Comparison of ENCODE assay signal across 8 cellular contexts in the genomic region with DNA sequence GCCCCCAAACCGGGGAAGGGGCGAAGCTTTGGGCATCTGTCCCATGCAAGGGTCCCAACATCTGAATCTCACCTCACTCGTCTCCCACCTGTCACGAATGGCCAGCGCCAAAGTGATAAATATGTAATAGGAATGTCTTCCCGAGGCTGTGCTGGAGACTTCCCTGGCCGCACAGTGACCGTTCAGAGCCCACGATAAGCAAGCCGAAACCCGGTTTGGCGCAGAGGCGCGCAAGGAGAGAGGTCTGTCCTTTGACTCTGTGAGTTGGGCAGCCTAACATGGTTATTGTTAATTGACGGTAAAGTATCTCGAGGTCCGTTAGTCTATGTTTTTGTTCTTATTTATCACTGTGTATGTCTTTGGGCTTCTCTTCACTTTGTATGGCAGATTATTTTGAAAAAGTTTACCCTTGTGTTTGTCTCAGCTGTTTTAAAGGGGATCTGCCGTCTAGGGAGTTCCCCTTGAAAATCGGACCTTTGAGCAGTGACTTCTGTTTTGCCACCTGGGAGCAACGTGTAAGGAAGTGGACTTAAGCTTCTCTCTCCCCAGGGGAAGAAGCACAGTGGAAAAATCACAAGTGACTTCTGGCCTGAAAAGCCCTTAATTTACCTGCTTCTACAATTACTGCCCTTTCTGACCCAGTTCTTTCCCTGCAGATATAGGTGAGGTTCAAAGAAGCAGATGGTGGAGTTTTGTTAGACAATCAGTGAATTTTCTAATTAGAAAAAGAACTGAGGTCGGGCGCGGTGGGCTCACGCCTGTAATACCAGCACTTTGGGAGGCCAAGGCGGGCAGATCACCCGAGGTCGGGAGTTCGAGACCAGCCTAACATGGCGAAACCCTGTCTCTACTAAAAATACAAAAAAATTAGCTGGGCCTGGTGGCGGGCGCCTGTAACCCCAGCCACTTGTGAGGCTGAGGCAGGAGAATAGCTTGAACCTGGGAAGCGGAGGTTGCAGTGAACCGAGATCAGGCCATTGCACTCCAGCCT. TPM values are rescaled to one million over a fixed set of nuclear protein-coding genes. Genes with fewer than 3 reads are reported as not detected.
DNase-seq lines count a peak whose midpoint lies in the region; ATAC-seq and TF ChIP-seq lines count a peak whose summit lies in the region.

No MANE protein-coding gene starts in this region.

- H3K27ac Mint-ChIP-seq in activated T-cell treated with anti-CD3 and anti-CD28 coated beads, Interleukin-2, amount 50 U/mL, for 72 hours, result peak overlapping the region; percentile 92
- H3K27ac Mint-ChIP-seq in naive thymus-derived CD4-positive, alpha-beta T cell, result peak overlapping the region; percentile 88 to 98 (median 98)

- H3K27me3 ChIP-seq in RWPE2 (ENCODE audit: insufficient read depth, poor library complexity, severe bottlenecking), result no peaks in the 10 kb centered on the region
- no peaks in the 10 kb centered on the region for H3K27me3 ChIP-seq in naive thymus-derived CD4-positive, alpha-beta T cell (ENCODE audit: control insufficient read depth in 2 of 2, insufficient read depth in 2 of 2, low read length in 2 of 2)

- DNase-seq in activated T-cell treated with anti-CD3 and anti-CD28 coated beads, Interleukin-2, amount 50 U/mL, for 72 hours, result no peak
- DNase-seq in activated T-cell treated with anti-CD3 and anti-CD28 coated beads for 4 hours, result no peak
- DNase-seq in RWPE2 (ENCODE audit: low spot score), result no peak
- no peak for DNase-seq in epithelial cell of prostate (ENCODE audit: low read depth, low spot score)
- DNase-seq in naive thymus-derived CD4-positive, alpha-beta T cell, result no peak
- DNase-seq in effector CD8-positive, alpha-beta T cell (lab: John Stamatoyannopoulos, UW), result no peak
- DNase-seq in mucosa of gallbladder (ENCODE audit: low spot score), result no peak

- CTCF ChIA-PET in naive thymus-derived CD4-positive, alpha-beta T cell (lab: Charles Lee), result interaction anchor here (0.5 to 2.0 kb wide), 7 partner anchors 11 to 471 kb away, joined by 3 to 6 read pairs (median 4); a partner anchor contains a TSS

- ATAC-seq in activated T-cell treated with anti-CD3 and anti-CD28 coated beads, Interleukin-2, amount 50 U/mL, for 72 hours (replicated peaks in 1 of 2), result peak in 1 of 2 donors; percentile 1
- ATAC-seq in HG02885 (IDR thresholded peaks at IDR 0.05; ENCODE audit: poor library complexity, unreplicated experiment) (peak; percentile 19), RWPE2 (ENCODE audit: low read depth) (peak; percentile 40)
- ATAC-seq in naive thymus-derived CD4-positive, alpha-beta T cell, result no peak

- peaks cover 0 to 2% of the 10 kb centered on the region in 2 donors for H3K9me3 Mint-ChIP-seq in activated T-cell treated with anti-CD3 and anti-CD28 coated beads, Interleukin-2, amount 50 U/mL, for 72 hours
- peaks cover 0 to 1% (median 0%) of the 10 kb centered on the region in 11 donors for H3K9me3 Mint-ChIP-seq in naive thymus-derived CD4-positive, alpha-beta T cell

- peaks cover 38% of the 10 kb centered on the region for H3K36me3 ChIP-seq in RWPE2 (ENCODE audit: low read depth)
- H3K36me3 ChIP-seq in naive thymus-derived CD4-positive, alpha-beta T cell (ENCODE audit: control insufficient read depth in 2 of 3, insufficient read depth in 3 of 3, low read length in 3 of 3), result peaks cover 0 to 26% (median 5%) of the 10 kb centered on the region in 3 experiments

- H3K36me3 Mint-ChIP-seq in activated T-cell treated with anti-CD3 and anti-CD28 coated beads, Interleukin-2, amount 50 U/mL, for 72 hours (ENCODE audit: insufficient read depth in 2 of 2), result peaks cover 11 to 32% of the 10 kb centered on the region in 2 donors
- H3K36me3 Mint-ChIP-seq in naive thymus-derived CD4-positive, alpha-beta T cell, result peaks cover 9 to 41% (median 11%) of the 10 kb centered on the region in 5 donors

- H3K4me3 ChIP-seq in RWPE2 (ENCODE audit: severe bottlenecking), result peak overlapping the region; percentile 92
- H3K4me3 ChIP-seq in naive thymus-derived CD4-positive, alpha-beta T cell (ENCODE audit: low read length), result peak overlapping the region; percentile 74

- POLR2A ChIA-PET in naive thymus-derived CD4-positive, alpha-beta T cell (lab: Charles Lee), result interaction anchor here (0.7 to 3.9 kb wide), 27 partner anchors 9 to 894 kb away, joined by 3 to 79 read pairs (median 5); a partner anchor contains a TSS

- H3K4me3 Mint-ChIP-seq in activated T-cell treated with anti-CD3 and anti-CD28 coated beads, Interleukin-2, amount 50 U/mL, for 72 hours, result peak overlapping the region; percentile 95 to 97
- peak overlapping the region; percentile 88 to 97 (median 93) for H3K4me3 Mint-ChIP-seq in naive thymus-derived CD4-positive, alpha-beta T cell

- no peak for TF ChIP-seq CTCF in RWPE2 (IDR thresholded peaks at IDR 0.05; ENCODE audit: poor library complexity, severe bottlenecking)

- H3K4me1 ChIP-seq in RWPE2 (ENCODE audit: insufficient read depth, poor library complexity, severe bottlenecking), result peaks cover 9% of the 10 kb centered on the region
- H3K4me1 ChIP-seq in naive thymus-derived CD4-positive, alpha-beta T cell (ENCODE audit: control insufficient read depth in 2 of 2, insufficient read depth in 2 of 2, low read length in 2 of 2), result peaks cover 14 to 16% of the 10 kb centered on the region in 2 donors

- H3K4me1 Mint-ChIP-seq in activated T-cell treated with anti-CD3 and anti-CD28 coated beads, Interleukin-2, amount 50 U/mL, for 72 hours (ENCODE audit: low read depth), result peaks cover 61% of the 10 kb centered on the region
- H3K4me1 Mint-ChIP-seq in naive thymus-derived CD4-positive, alpha-beta T cell, result peaks cover 38 to 71% (median 61%) of the 10 kb centered on the region in 7 donors

- intact Hi-C loops in naive thymus-derived CD4-positive, alpha-beta T cell (cut with micrococcal nuclease), result loop anchor here in 1 of 2 donors (1.0 kb wide), 1 partner anchor 8 kb away; a partner anchor contains a TSS

- no peaks in the 10 kb centered on the region for H3K9me3 ChIP-seq in RWPE2 (ENCODE audit: severe bottlenecking)
- no peaks in the 10 kb centered on the region for H3K9me3 ChIP-seq in naive thymus-derived CD4-positive, alpha-beta T cell (ENCODE audit: control insufficient read depth in 2 of 3, low read length in 3 of 3)

- peak overlapping the region; percentile 76 for H3K27ac ChIP-seq in RWPE2 (ENCODE audit: poor library complexity, severe bottlenecking)
- peak overlapping the region; percentile 80 for H3K27ac ChIP-seq in epithelial cell of prostate
- H3K27ac ChIP-seq in naive thymus-derived CD4-positive, alpha-beta T cell (ENCODE audit: low read depth, low read length), result peak overlapping the region; percentile 99

- no peaks in the 10 kb centered on the region for H3K27me3 Mint-ChIP-seq in activated T-cell treated with anti-CD3 and anti-CD28 coated beads, Interleukin-2, amount 50 U/mL, for 72 hours (ENCODE audit: low read depth)
- H3K27me3 Mint-ChIP-seq in naive thymus-derived CD4-positive, alpha-beta T cell, result no peaks in the 10 kb centered on the region

RNA-seq across cellular contexts. Expression of a gene that starts 1.1 kb away (rescaled TPM):
- total RNA-seq in activated T-cell treated with anti-CD3 and anti-CD28 coated beads, Interleukin-2, amount 50 U/mL, for 72 hours, result 10 to 100 TPM; 27.4 to 32.5 TPM
- 10 to 100 TPM; 16.2 to 40.5 (median 19.2) TPM for total RNA-seq in naive thymus-derived CD4-positive, alpha-beta T cell
- polyA plus RNA-seq in naive thymus-derived CD4-positive, alpha-beta T cell, result 10 to 100 TPM; 32.1 to 34.4 TPM
- 94.1 TPM for total RNA-seq in mucosa of gallbladder

RNA-seq across cellular contexts. Expression of a gene that starts 7.8 kb away (rescaled TPM):
- 10 to 100 TPM; 30.9 to 38.0 TPM for total RNA-seq in activated T-cell treated with anti-CD3 and anti-CD28 coated beads, Interleukin-2, amount 50 U/mL, for 72 hours
- total RNA-seq in naive thymus-derived CD4-positive, alpha-beta T cell, result 10 to 100 TPM; 21.5 to 45.2 (median 42.2) TPM
- polyA plus RNA-seq in naive thymus-derived CD4-positive, alpha-beta T cell, result 10 to 100 TPM; 17.5 to 36.2 TPM
- 23.0 TPM for total RNA-seq in mucosa of gallbladder

RNA-seq across cellular contexts. Expression of a gene that starts 9.1 kb away (rescaled TPM):
- under 1 TPM in 1 of 2 donors, not detected in 1; 0.88 TPM for total RNA-seq in activated T-cell treated with anti-CD3 and anti-CD28 coated beads, Interleukin-2, amount 50 U/mL, for 72 hours
- 1 to 10 TPM in 2 of 5 experiments, under 1 TPM in 2, not detected in 1; 0.22 to 1.9 (median 1.1) TPM for total RNA-seq in naive thymus-derived CD4-positive, alpha-beta T cell
- polyA plus RNA-seq in naive thymus-derived CD4-positive, alpha-beta T cell, result 1 to 10 TPM; 1.0 to 1.4 TPM
- 0.40 TPM for total RNA-seq in mucosa of gallbladder

RNA-seq across cellular contexts. Expression of a gene that starts 16.9 kb away (rescaled TPM):
- 100 to 1,000 TPM; 105 to 119 TPM for total RNA-seq in activated T-cell treated with anti-CD3 and anti-CD28 coated beads, Interleukin-2, amount 50 U/mL, for 72 hours
- total RNA-seq in naive thymus-derived CD4-positive, alpha-beta T cell, result 100 to 1,000 TPM in 1 of 5 experiments, 10 to 100 TPM in 4; 79.1 to 101 (median 85.7) TPM
- polyA plus RNA-seq in naive thymus-derived CD4-positive, alpha-beta T cell, result 100 to 1,000 TPM; 121 to 140 TPM
- 53.0 TPM for total RNA-seq in mucosa of gallbladder

RNA-seq across cellular contexts. Expression of a gene that starts 19.5 kb away (rescaled TPM):
- total RNA-seq in activated T-cell treated with anti-CD3 and anti-CD28 coated beads, Interleukin-2, amount 50 U/mL, for 72 hours, result 10 to 100 TPM; 16.8 to 20.2 TPM
- 10 to 100 TPM in 3 of 5 experiments, 1 to 10 TPM in 2; 5.5 to 18.5 (median 14.2) TPM for total RNA-seq in naive thymus-derived CD4-positive, alpha-beta T cell
- 10 to 100 TPM; 33.1 to 36.4 TPM for polyA plus RNA-seq in naive thymus-derived CD4-positive, alpha-beta T cell
- total RNA-seq in mucosa of gallbladder, result 20.3 TPM
